10 cellular contexts compared by ENCODE assay signal in genomic region chr7:836429-836828, GRCh38. TPM values are rescaled to one million over a fixed set of nuclear protein-coding genes. Genes with fewer than 3 reads are reported as not detected.
A peak's percentile ranks its signal among the peaks of the same experiment; 100 is the strongest.
DNase-seq lines count a peak whose midpoint lies in the region; ATAC-seq and TF ChIP-seq lines count a peak whose summit lies in the region.
"Had no signal": no experiment of that assay in that cellular context is flagged by ENCODE, and none has a peak within 500 bp of the region (broad histone marks: within the 10 kb centered on the region; RNA-seq: fewer than 3 reads in every experiment).

No MANE protein-coding gene starts in this region.

- intact Hi-C loops in sciatic nerve (cut with DNase I), result no loop called here

- no peaks in the 10 kb centered on the region for H3K9me3 ChIP-seq in right atrium auricular region
- H3K9me3 ChIP-seq in thoracic aorta, result no peaks in the 10 kb centered on the region
- H3K9me3 ChIP-seq: pancreas had no signal

- DNase-seq in SKM-1 treated with dmso at 0.1 percent for 144 hours (lab: John Stamatoyannopoulos, UW; ENCODE audit: unreplicated experiment), result peak; percentile 20
- no peak for DNase-seq in SKM-1 (lab: John Stamatoyannopoulos, UW; ENCODE audit: unreplicated experiment)
- DNase-seq in WTC11 (ENCODE audit: low spot score), result no peak
- no peak for DNase-seq in right atrium auricular region (ENCODE audit: low spot score)
- DNase-seq in thoracic aorta (ENCODE audit: low spot score), result no peak
- no peak for DNase-seq in GM10266 (ENCODE audit: extremely low spot score)
- DNase-seq in sciatic nerve (ENCODE audit: low spot score), result no peak

- no peaks in the 10 kb centered on the region for H3K9me3 Mint-ChIP-seq in WTC11

- no peak overlapping the region for H3K4me3 ChIP-seq in right atrium auricular region
- no peak overlapping the region for H3K4me3 ChIP-seq in thoracic aorta
- H3K4me3 ChIP-seq: pancreas, SK-N-MC had no signal

- POLR2A ChIA-PET in WTC11 (lab: Charles Lee), result no interaction called here

- H3K36me3 ChIP-seq in right atrium auricular region (peaks cover 13% of the 10 kb centered on the region), thoracic aorta (peaks cover 14% of the 10 kb centered on the region)

- CTCF ChIA-PET in WTC11 (lab: Charles Lee), result interaction anchor here (0.6 to 4.1 kb wide), 21 partner anchors 9 to 514 kb away, joined by 3 to 17 read pairs (median 4); partner anchors contain the start of gene GET4

- peaks cover 48% of the 10 kb centered on the region for H3K36me3 Mint-ChIP-seq in WTC11

- H3K4me1 ChIP-seq in right atrium auricular region (peaks cover 0 to 71% of the 10 kb centered on the region in 2 donors), thoracic aorta (ENCODE audit: control insufficient read depth in 1 of 2, low read depth in 2 of 2) (peaks cover 33 to 73% of the 10 kb centered on the region in 2 donors)

- peak; percentile 56 for ATAC-seq in WTC11
- no peak for ATAC-seq in thoracic aorta (ENCODE audit: insufficient number of reproducible peaks, low FRiP score, low read depth)
- ATAC-seq in HG02798 (IDR thresholded peaks at IDR 0.05; ENCODE audit: poor library complexity, unreplicated experiment), result no peak
- ATAC-seq in sciatic nerve, result no peak

- H3K27me3 ChIP-seq in right atrium auricular region (no peaks in the 10 kb centered on the region), thoracic aorta (replicated peaks; ENCODE audit: insufficient read depth) (no peaks in the 10 kb centered on the region)
- H3K27me3 ChIP-seq: pancreas had no signal

- no peak overlapping the region for H3K4me3 Mint-ChIP-seq in WTC11

- peak overlapping the region; percentile 82 for H3K27ac Mint-ChIP-seq in WTC11

- H3K27ac ChIP-seq in right atrium auricular region (peak overlapping the region; percentile 82 to 88), thoracic aorta (peak overlapping the region; percentile 82 to 95)
- H3K27ac ChIP-seq: pancreas, SK-N-MC had no signal

- TF ChIP-seq CTCF in WTC11 (IDR thresholded peaks at IDR 0.05) (no peak), right atrium auricular region (IDR thresholded peaks at IDR 0.05) (peak; percentile 38 to 66), thoracic aorta (IDR thresholded peaks at IDR 0.05) (peak; percentile 47), GM10266 (IDR thresholded peaks at IDR 0.05; ENCODE audit: control insufficient read depth, insufficient read depth, low read depth, missing control alignments) (no peak)

- no peaks in the 10 kb centered on the region for H3K27me3 Mint-ChIP-seq in WTC11 (ENCODE audit: low read depth)

- peaks cover 31% of the 10 kb centered on the region for H3K4me1 Mint-ChIP-seq in WTC11

TF ChIP-seq in WTC11, 78 proteins besides CTCF, POLR2A, EP300 and RAD21:
- TF ChIP-seq ZNF232 (CRISPR knock-in tag; IDR thresholded peaks at IDR 0.05) (no peak), ESRRA (CRISPR knock-in tag; IDR thresholded peaks at IDR 0.05; ENCODE audit: borderline replicate concordance) (no peak), SP1 (CRISPR knock-in tag; conservative IDR thresholded peaks at IDR 0.05) (no peak), KAT7 (CRISPR knock-in tag; IDR thresholded peaks at IDR 0.05; ENCODE audit: borderline replicate concordance) (no peak), FOXJ3 (CRISPR knock-in tag; IDR thresholded peaks at IDR 0.05; ENCODE audit: borderline replicate concordance) (no peak), ZNF138 (CRISPR knock-in tag; conservative IDR thresholded peaks at IDR 0.05) (no peak), IRF2 (CRISPR knock-in tag; IDR thresholded peaks at IDR 0.05; ENCODE audit: borderline replicate concordance, low read depth) (no peak), ETV6 (CRISPR knock-in tag; IDR thresholded peaks at IDR 0.05) (no peak), MXD4 (CRISPR knock-in tag; IDR thresholded peaks at IDR 0.05; ENCODE audit: borderline replicate concordance) (no peak), ZNF423 (CRISPR knock-in tag; IDR thresholded peaks at IDR 0.05) (no peak), ZNF532 (CRISPR knock-in tag; IDR thresholded peaks at IDR 0.05; ENCODE audit: borderline replicate concordance) (no peak), ZSCAN18 (CRISPR knock-in tag; IDR thresholded peaks at IDR 0.05) (no peak), CBFB (CRISPR knock-in tag; IDR thresholded peaks at IDR 0.05; ENCODE audit: low read depth) (no peak)

RNA-seq across cellular contexts. Expression of gene SUN1, which starts 4.2 kb away (rescaled TPM):
- total RNA-seq in WTC11 (2021) (149 to 158 TPM (median 156 TPM) in 3 replicates), right atrium auricular region (10 to 100 TPM; 84.4 to 97.5 TPM), thoracic aorta (100 to 1,000 TPM; 205 to 319 TPM), sciatic nerve (207 TPM)

RNA-seq across cellular contexts. Expression of gene GET4, which starts 39.9 kb away (rescaled TPM):
- total RNA-seq in WTC11 (2021), result 73.0 to 82.0 TPM (median 73.4 TPM) in 3 replicates
- 10 to 100 TPM; 16.1 to 19.7 TPM for total RNA-seq in right atrium auricular region
- total RNA-seq in thoracic aorta, result 10 to 100 TPM; 26.9 to 28.4 TPM
- 25.4 TPM for total RNA-seq in sciatic nerve

Comparison
In these comparisons a context has a peak if more than half of its experiments do, and no peak if none do; other contexts are left out.
1. CTCF ChIP-seq: peak in right atrium auricular region (2 of 2) and thoracic aorta (single experiment); none in WTC11 (single experiment) and GM10266 (single experiment).